In the genomic region with DNA sequence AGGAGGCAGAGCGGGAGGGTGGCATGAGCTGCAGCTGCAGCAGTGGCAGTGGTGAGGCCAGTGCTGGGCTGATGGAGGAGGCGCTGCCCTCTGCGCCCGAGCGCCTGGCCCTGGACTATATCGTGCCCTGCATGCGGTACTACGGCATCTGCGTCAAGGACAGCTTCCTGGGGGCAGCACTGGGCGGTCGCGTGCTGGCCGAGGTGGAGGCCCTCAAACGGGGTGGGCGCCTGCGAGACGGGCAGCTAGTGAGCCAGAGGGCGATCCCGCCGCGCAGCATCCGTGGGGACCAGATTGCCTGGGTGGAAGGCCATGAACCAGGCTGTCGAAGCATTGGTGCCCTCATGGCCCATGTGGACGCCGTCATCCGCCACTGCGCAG, we compare ENCODE assay signal across 10 cellular contexts. TPM values are rescaled to one million over a fixed set of nuclear protein-coding genes. Genes with fewer than 3 reads are reported as not detected.
DNase-seq lines count a peak whose midpoint lies in the region; ATAC-seq and TF ChIP-seq lines count a peak whose summit lies in the region.
"Had no signal": no experiment of that assay in that cellular context is flagged by ENCODE, and none has a peak within 500 bp of the region (broad histone marks: within the 10 kb centered on the region; RNA-seq: fewer than 3 reads in every experiment).

No MANE protein-coding gene starts in this region.

- H3K27ac ChIP-seq in breast epithelium: peak overlapping the region; percentile 96 to 97

- H3K27me3 ChIP-seq in breast epithelium: no peaks in the 10 kb centered on the region

- H3K9me3 Mint-ChIP-seq in stimulated activated naive CD8-positive, alpha-beta T cell treated with anti-CD3 and anti-CD28 coated beads, Interleukin-15, Interleukin-2, amounts not matched to agents 100 ng/mL and 50 ng/mL, for 24 hours: no peaks in the 10 kb centered on the region
- H3K9me3 Mint-ChIP-seq in naive B cell: no peaks in the 10 kb centered on the region

- ATAC-seq in stimulated activated naive CD8-positive, alpha-beta T cell treated with anti-CD3 and anti-CD28 coated beads, Interleukin-15, Interleukin-2, amounts not matched to agents 100 U/mL and 50 U/mL, for 24 hours: no peak
- ATAC-seq in naive B cell (ENCODE audit: low read depth in 2 of 2) (no peak), GM19324 (IDR thresholded peaks at IDR 0.05; ENCODE audit: low FRiP score, unreplicated experiment) (no peak)

- H3K9me3 ChIP-seq in breast epithelium: no peaks in the 10 kb centered on the region

- peak overlapping the region; percentile 75 to 97 (median 97) for H3K4me3 ChIP-seq in breast epithelium

- peaks cover 37% of the 10 kb centered on the region for H3K36me3 Mint-ChIP-seq in stimulated activated naive CD8-positive, alpha-beta T cell treated with anti-CD3 and anti-CD28 coated beads, Interleukin-15, Interleukin-2, amounts not matched to agents 100 ng/mL and 50 ng/mL, for 24 hours (ENCODE audit: low read depth)
- H3K36me3 Mint-ChIP-seq in naive B cell: peaks cover 0 to 15% of the 10 kb centered on the region in 2 donors

- DNase-seq in stimulated activated naive CD8-positive, alpha-beta T cell treated with anti-CD3 and anti-CD28 coated beads, Interleukin-15, Interleukin-2, amounts not matched to agents 100 U/mL and 50 U/mL, for 24 hours: no peak
- DNase-seq in breast epithelium (ENCODE audit: low spot score in 2 of 2): no peak
- no peak for DNase-seq in naive B cell
- no peak for DNase-seq in NCI-H510A treated with DMSO at 0.1 percent for 48 hours (lab: John Stamatoyannopoulos, UW)
- no peak for DNase-seq in activated CD4-positive, CD25-positive, alpha-beta regulatory T cell treated with anti-CD3 and anti-CD28 coated beads, Interleukin-2, amount 50 U/mL, for 72 hours
- no peak for DNase-seq in SIG-M5 treated with dmso at 0.1 percent for 504 hours (lab: John Stamatoyannopoulos, UW; ENCODE audit: unreplicated experiment)
- DNase-seq: EL, NCI-H1436 treated with DMSO at 0.1 percent for 48 hours had no signal

- H3K36me3 ChIP-seq in breast epithelium: no peaks in the 10 kb centered on the region

- peaks cover 32 to 54% of the 10 kb centered on the region in 2 donors for H3K4me1 ChIP-seq in breast epithelium

- intact Hi-C loops in breast epithelium (cut with DNase I; ENCODE audit: low total_unique reads): no loop called here

- H3K27me3 Mint-ChIP-seq in stimulated activated naive CD8-positive, alpha-beta T cell treated with anti-CD3 and anti-CD28 coated beads, Interleukin-15, Interleukin-2, amounts not matched to agents 100 ng/mL and 50 ng/mL, for 24 hours: no peaks in the 10 kb centered on the region
- no peaks in the 10 kb centered on the region for H3K27me3 Mint-ChIP-seq in naive B cell

- H3K27ac Mint-ChIP-seq in stimulated activated naive CD8-positive, alpha-beta T cell treated with anti-CD3 and anti-CD28 coated beads, Interleukin-15, Interleukin-2, amounts not matched to agents 100 ng/mL and 50 ng/mL, for 24 hours: peak overlapping the region; percentile 95
- peak overlapping the region in 3 of 6 donors; percentile 89 to 97 (median 94) for H3K27ac Mint-ChIP-seq in naive B cell

- H3K4me3 Mint-ChIP-seq in stimulated activated naive CD8-positive, alpha-beta T cell treated with anti-CD3 and anti-CD28 coated beads, Interleukin-15, Interleukin-2, amounts not matched to agents 100 ng/mL and 50 ng/mL, for 24 hours: peak overlapping the region; percentile 95
- peak overlapping the region in 7 of 8 donors; percentile 76 to 96 (median 94) for H3K4me3 Mint-ChIP-seq in naive B cell

- no peak for TF ChIP-seq POLR2A in breast epithelium (IDR thresholded peaks at IDR 0.05)

- TF ChIP-seq CTCF in breast epithelium (IDR thresholded peaks at IDR 0.05): no peak

- peaks cover 77% of the 10 kb centered on the region for H3K4me1 Mint-ChIP-seq in stimulated activated naive CD8-positive, alpha-beta T cell treated with anti-CD3 and anti-CD28 coated beads, Interleukin-15, Interleukin-2, amounts not matched to agents 100 ng/mL and 50 ng/mL, for 24 hours (ENCODE audit: low read depth)
- H3K4me1 Mint-ChIP-seq in naive B cell: peaks cover 80 to 88% (median 87%) of the 10 kb centered on the region in 3 donors

RNA-seq across cellular contexts. Expression of a gene that starts 2.0 kb away (rescaled TPM):
- 10 to 100 TPM; 78.9 to 90.8 (median 88.5) TPM for total RNA-seq in breast epithelium
- polyA plus RNA-seq in naive B cell (ENCODE audit: low read depth in 6 of 6): 100 to 1,000 TPM in 4 of 6 donors, 10 to 100 TPM in 2; 66.8 to 184 (median 124) TPM

RNA-seq across cellular contexts. Expression of a gene that starts 22.9 kb away (rescaled TPM):
- 10 to 100 TPM; 21.6 to 28.2 (median 22.1) TPM for total RNA-seq in breast epithelium
- 100 to 1,000 TPM; 111 to 167 (median 145) TPM for polyA plus RNA-seq in naive B cell (ENCODE audit: low read depth in 6 of 6)

RNA-seq across cellular contexts. Expression of a gene that starts 25.7 kb away (rescaled TPM):
- total RNA-seq in breast epithelium: 10 to 100 TPM in 1 of 3 donors, 1 to 10 TPM in 1, not detected in 1; 5.6 to 47.3 TPM
- not detected for polyA plus RNA-seq in naive B cell (ENCODE audit: low read depth in 6 of 6)

RNA-seq across cellular contexts. Expression of a gene that starts 49.3 kb away (rescaled TPM):
- under 1 TPM in 1 of 3 donors, not detected in 2; 0.64 TPM for total RNA-seq in breast epithelium
- not detected for polyA plus RNA-seq in naive B cell (ENCODE audit: low read depth in 6 of 6)

RNA-seq across cellular contexts. Expression of a gene that starts 50.0 kb away (rescaled TPM):
- total RNA-seq in breast epithelium: 10 to 100 TPM; 41.6 to 52.8 (median 52.1) TPM
- polyA plus RNA-seq in naive B cell (ENCODE audit: low read depth in 6 of 6): 10 to 100 TPM; 48.3 to 88.8 (median 59.8) TPM
